In the genomic region with DNA sequence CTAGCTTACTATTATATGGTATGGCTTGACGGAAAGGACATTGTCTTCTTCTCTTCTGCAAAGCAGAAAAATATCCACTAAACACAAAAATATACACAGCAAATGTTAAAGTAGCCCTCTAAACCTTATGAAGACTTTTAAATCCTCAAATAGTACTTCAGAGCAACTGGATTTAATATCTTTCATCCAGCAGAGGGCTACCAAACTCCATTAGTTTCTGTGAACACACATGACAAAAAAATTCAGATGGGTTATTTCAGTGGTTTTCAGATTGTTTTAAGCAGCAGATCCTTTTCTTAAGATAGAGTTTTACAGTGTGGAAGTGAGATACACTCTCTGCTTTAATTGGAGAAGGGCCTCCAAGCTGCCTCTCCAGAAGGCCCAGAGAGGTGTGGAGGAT, we compare ENCODE assay signal across 1 cellular context.
TF ChIP-seq lines count a peak whose summit lies in the region.

No MANE protein-coding gene starts in this region.

TF ChIP-seq in HCT116, 20 proteins besides CTCF, POLR2A, EP300 and RAD21 (continued from another document):
- TF ChIP-seq TCF7L2 (IDR thresholded peaks at IDR 0.05; ENCODE audit: borderline replicate concordance, extremely low read depth, insufficient read depth, insufficient read length) (no peak), SRF (IDR thresholded peaks at IDR 0.05; ENCODE audit: low read depth) (no peak), JUND (IDR thresholded peaks at IDR 0.05) (no peak), EGR1 (IDR thresholded peaks at IDR 0.05; ENCODE audit: low read depth) (no peak), EZH2phosphoT487 (IDR thresholded peaks at IDR 0.05; ENCODE audit: borderline replicate concordance) (no peak), POLR2AphosphoS5 (IDR thresholded peaks at IDR 0.05; ENCODE audit: low read depth, low read length) (no peak), EZH2 (IDR thresholded peaks at IDR 0.05) (no peak), ZNF274 (IDR thresholded peaks at IDR 0.05; ENCODE audit: low read depth, low read length) (no peak), ELF1 (IDR thresholded peaks at IDR 0.05; ENCODE audit: borderline replicate concordance, low read depth) (no peak), SP1 (IDR thresholded peaks at IDR 0.05; ENCODE audit: low read depth) (no peak), CEBPB (IDR thresholded peaks at IDR 0.05; ENCODE audit: low read depth) (no peak)
- TF ChIP-seq, protein P1, sequence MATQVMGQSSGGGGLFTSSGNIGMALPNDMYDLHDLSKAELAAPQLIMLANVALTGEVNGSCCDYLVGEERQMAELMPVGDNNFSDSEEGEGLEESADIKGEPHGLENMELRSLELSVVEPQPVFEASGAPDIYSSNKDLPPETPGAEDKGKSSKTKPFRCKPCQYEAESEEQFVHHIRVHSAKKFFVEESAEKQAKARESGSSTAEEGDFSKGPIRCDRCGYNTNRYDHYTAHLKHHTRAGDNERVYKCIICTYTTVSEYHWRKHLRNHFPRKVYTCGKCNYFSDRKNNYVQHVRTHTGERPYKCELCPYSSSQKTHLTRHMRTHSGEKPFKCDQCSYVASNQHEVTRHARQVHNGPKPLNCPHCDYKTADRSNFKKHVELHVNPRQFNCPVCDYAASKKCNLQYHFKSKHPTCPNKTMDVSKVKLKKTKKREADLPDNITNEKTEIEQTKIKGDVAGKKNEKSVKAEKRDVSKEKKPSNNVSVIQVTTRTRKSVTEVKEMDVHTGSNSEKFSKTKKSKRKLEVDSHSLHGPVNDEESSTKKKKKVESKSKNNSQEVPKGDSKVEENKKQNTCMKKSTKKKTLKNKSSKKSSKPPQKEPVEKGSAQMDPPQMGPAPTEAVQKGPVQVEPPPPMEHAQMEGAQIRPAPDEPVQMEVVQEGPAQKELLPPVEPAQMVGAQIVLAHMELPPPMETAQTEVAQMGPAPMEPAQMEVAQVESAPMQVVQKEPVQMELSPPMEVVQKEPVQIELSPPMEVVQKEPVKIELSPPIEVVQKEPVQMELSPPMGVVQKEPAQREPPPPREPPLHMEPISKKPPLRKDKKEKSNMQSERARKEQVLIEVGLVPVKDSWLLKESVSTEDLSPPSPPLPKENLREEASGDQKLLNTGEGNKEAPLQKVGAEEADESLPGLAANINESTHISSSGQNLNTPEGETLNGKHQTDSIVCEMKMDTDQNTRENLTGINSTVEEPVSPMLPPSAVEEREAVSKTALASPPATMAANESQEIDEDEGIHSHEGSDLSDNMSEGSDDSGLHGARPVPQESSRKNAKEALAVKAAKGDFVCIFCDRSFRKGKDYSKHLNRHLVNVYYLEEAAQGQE (IDR thresholded peaks at IDR 0.05; ENCODE audit: low read depth) = no peak
- TF ChIP-seq, protein P2, sequence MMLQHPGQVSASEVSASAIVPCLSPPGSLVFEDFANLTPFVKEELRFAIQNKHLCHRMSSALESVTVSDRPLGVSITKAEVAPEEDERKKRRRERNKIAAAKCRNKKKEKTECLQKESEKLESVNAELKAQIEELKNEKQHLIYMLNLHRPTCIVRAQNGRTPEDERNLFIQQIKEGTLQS (IDR thresholded peaks at IDR 0.05) = no peak
- TF ChIP-seq, protein P3, sequence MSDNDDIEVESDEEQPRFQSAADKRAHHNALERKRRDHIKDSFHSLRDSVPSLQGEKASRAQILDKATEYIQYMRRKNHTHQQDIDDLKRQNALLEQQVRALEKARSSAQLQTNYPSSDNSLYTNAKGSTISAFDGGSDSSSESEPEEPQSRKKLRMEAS (IDR thresholded peaks at IDR 0.05) = no peak
